8 cellular contexts compared by ENCODE assay signal in the genomic region with DNA sequence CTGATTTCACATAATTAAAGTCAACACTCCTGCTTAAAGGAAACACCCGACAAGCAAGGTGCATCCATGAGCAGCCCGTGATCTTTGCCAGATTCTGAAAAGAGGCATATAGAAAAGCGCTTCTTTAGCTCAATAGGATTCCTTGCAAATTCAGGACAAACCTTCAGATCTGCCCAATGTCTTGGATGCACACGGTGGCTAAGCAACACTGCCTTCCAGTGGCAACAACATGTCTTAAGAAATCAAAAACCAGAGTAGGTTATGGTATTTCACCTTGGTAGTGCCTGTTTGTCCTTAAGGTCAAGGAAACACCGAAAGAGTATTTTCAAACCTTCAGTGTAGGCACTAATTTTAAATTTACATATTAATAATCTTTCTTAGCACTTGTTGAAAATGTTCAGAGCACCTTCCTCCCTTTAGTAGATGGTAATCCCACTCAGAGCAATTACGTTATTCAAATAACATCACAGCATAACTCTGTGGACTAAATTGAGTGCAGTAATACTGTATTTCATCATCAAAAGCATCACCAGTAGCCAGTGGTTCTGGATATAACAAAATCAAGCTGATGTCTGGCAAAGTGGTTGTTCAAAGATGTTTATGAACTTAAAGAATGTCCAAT. TPM values are rescaled to one million over a fixed set of nuclear protein-coding genes. Genes with fewer than 3 reads are reported as not detected.
DNase-seq lines count a peak whose midpoint lies in the region; ATAC-seq, FAIRE-seq and TF ChIP-seq lines count a peak whose summit lies in the region.

No MANE protein-coding gene starts in this region.

- no peaks in the 10 kb centered on the region for H3K9me3 Mint-ChIP-seq in natural killer cell

- peaks cover 9% of the 10 kb centered on the region for H3K27me3 ChIP-seq in A673 (replicated peaks; ENCODE audit: insufficient read depth, low read depth, low read length, poor library complexity)

- H3K4me1 ChIP-seq in A673 (ENCODE audit: insufficient read depth, low read length, poor library complexity, severe bottlenecking): peaks cover 2% of the 10 kb centered on the region

- H3K4me3 ChIP-seq in A673 (ENCODE audit: low read depth, low read length, poor library complexity, severe bottlenecking): no peak overlapping the region

- intact Hi-C loops in A673 (cut with micrococcal nuclease; ENCODE audit: unreplicated experiment): no loop called here
- intact Hi-C loops in natural killer cell (cut with micrococcal nuclease): no loop called here

- peak; percentile 85 for FAIRE-seq in H54 (lab: Jason Lieb, UNC)

- no TSS peak for BruUV-seq in A673 (replicated peaks; lab: Mats Ljungman, UMichigan)

- no peak for TF ChIP-seq POLR2A in H54 (IDR thresholded peaks at IDR 0.05; ENCODE audit: low read depth, low read length)

- POLR2A ChIA-PET in A673 (lab: Charles Lee; ENCODE audit: low non-redundant PET): interaction anchor here (0.6 kb wide), 1 partner anchor 9 kb away, joined by 3 read pairs; no protein-coding TSS in a partner anchor

- H3K4me3 Mint-ChIP-seq in natural killer cell: no peak overlapping the region

- TF ChIP-seq CTCF in A673 (conservative IDR thresholded peaks at IDR 0.05; ENCODE audit: low read depth, low read length): peak; percentile 59
- TF ChIP-seq CTCF in natural killer cell (IDR thresholded peaks at IDR 0.05): no peak

- CTCF ChIA-PET in A673 (lab: Charles Lee): interaction anchor here (0.6 to 1.1 kb wide), 3 partner anchors 9 to 639 kb away, joined by 3 to 7 read pairs (median 4); no protein-coding TSS in a partner anchor

- ATAC-seq in HG02970 (IDR thresholded peaks at IDR 0.05; ENCODE audit: low FRiP score, unreplicated experiment) (no peak), natural killer cell (no peak), GM21360 (IDR thresholded peaks at IDR 0.05; ENCODE audit: unreplicated experiment) (no peak)

- peak; percentile 48 for DNase-seq in A673 (ENCODE audit: low spot score)
- DNase-seq in H54 (ENCODE audit: insufficient read length, low spot score): no peak
- DNase-seq in SW 1271 (lab: John Stamatoyannopoulos, UW): peak; percentile 16 to 68
- peak; percentile 63 for DNase-seq in iris pigment epithelial cell (ENCODE audit: low read depth)
- no peak for DNase-seq in natural killer cell
- no peak for DNase-seq in NCI-H1092 (lab: John Stamatoyannopoulos, UW)

- no peaks in the 10 kb centered on the region for H3K36me3 ChIP-seq in A673 (ENCODE audit: insufficient read depth, low read length, poor library complexity, severe bottlenecking)

- H3K27ac Mint-ChIP-seq in natural killer cell: no peak overlapping the region

- no peaks in the 10 kb centered on the region for H3K36me3 Mint-ChIP-seq in natural killer cell

- H3K9me3 ChIP-seq in A673 (ENCODE audit: low read depth, low read length, poor library complexity, severe bottlenecking): no peaks in the 10 kb centered on the region

- peaks cover 7 to 18% of the 10 kb centered on the region in 2 donors for H3K27me3 Mint-ChIP-seq in natural killer cell (ENCODE audit: low read depth in 2 of 2)

- H3K27ac ChIP-seq in A673 (ENCODE audit: low read depth, low read length, poor library complexity, severe bottlenecking): no peak overlapping the region

- H3K4me1 Mint-ChIP-seq in natural killer cell: peaks cover 0 to 5% of the 10 kb centered on the region in 2 donors

RNA-seq across cellular contexts. Expression of a gene that starts 58.0 kb away (rescaled TPM):
- total RNA-seq in A673 (2021) (108 and 112 TPM in 2 replicates), natural killer cell (1 to 10 TPM in 2 of 3 donors, under 1 TPM in 1; 0.89 to 3.0 (median 1.8) TPM)

Comparison
In these comparisons a context has a peak if more than half of its experiments do, and no peak if none do; other contexts are left out.
1. DNase-seq: peak in A673 (single experiment), SW 1271 (2 of 2) and iris pigment epithelial cell (single experiment); none in H54 (single experiment), natural killer cell (single experiment) and NCI-H1092 (single experiment).
2. RNA of a gene that starts 58.0 kb away (total RNA-seq): 108 to 112 TPM in A673; 0.89 to 3.0 TPM in natural killer cell; every median in the first group is over 10 times any median in the second.